In the genomic region with DNA sequence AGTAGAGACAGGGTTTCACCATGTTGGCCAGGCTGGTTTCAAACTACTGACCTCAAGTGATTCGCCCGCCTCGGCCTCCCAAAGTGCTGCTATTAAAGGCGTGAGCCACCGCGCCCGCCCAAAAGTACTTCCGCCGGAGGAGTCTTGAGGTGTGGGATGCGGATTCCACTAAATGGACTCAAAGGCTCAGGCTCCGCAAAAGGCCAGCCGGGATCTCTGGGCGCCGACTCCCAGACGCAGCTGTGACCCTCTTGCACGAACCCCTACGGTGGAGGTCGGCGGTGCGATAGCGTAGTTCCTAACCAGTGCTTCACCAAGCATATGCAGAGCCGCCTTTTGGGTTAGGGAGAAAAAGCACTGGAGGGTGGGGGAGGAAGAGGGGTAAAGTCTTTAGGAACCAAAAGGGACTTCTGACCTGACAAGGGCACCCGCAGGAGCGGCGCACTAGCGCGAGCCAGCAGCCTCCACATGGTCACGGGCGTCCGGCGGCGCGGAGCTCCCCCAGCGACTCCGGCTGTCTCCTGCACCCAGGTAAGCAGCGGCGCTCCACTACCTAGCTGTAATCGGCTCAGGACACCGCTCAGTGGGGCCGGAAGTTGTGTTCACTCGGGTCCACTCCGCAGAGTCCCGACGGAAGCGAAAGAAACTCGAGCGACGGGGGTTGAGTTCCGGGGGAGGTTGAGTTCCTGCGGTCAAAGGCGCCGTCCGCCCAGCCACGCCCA, we compare ENCODE assay signal across 1 cellular context.
A peak's percentile ranks its signal among the peaks of the same experiment; 100 is the strongest.
TF ChIP-seq lines count a peak whose summit lies in the region.

A gene (minus strand): TSS at position 590 of the 722 bp plus-strand sequence. CDS start 120 bp downstream, at position 470.

TF ChIP-seq in K562, 482 proteins besides CTCF, POLR2A, EP300 and RAD21 (continued from another document and continues in another):
- TF ChIP-seq XRCC4 (IDR thresholded peaks at IDR 0.05; ENCODE audit: extremely low read depth, insufficient read depth, insufficient read length): no peak
- no peak for TF ChIP-seq SRSF9 (IDR thresholded peaks at IDR 0.05; ENCODE audit: borderline replicate concordance, low read depth, low read length)
- TF ChIP-seq, protein P1, sequence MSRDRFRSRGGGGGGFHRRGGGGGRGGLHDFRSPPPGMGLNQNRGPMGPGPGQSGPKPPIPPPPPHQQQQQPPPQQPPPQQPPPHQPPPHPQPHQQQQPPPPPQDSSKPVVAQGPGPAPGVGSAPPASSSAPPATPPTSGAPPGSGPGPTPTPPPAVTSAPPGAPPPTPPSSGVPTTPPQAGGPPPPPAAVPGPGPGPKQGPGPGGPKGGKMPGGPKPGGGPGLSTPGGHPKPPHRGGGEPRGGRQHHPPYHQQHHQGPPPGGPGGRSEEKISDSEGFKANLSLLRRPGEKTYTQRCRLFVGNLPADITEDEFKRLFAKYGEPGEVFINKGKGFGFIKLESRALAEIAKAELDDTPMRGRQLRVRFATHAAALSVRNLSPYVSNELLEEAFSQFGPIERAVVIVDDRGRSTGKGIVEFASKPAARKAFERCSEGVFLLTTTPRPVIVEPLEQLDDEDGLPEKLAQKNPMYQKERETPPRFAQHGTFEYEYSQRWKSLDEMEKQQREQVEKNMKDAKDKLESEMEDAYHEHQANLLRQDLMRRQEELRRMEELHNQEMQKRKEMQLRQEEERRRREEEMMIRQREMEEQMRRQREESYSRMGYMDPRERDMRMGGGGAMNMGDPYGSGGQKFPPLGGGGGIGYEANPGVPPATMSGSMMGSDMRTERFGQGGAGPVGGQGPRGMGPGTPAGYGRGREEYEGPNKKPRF (IDR thresholded peaks at IDR 0.05; ENCODE audit: low read depth, low read length): no peak
- TF ChIP-seq PHTF2 (CRISPR knock-in tag; IDR thresholded peaks at IDR 0.05): peak; percentile 6; the same call in 1 of the 2 replicates
- TF ChIP-seq RFX5 (IDR thresholded peaks at IDR 0.05; ENCODE audit: low read depth, low read length): no peak
- TF ChIP-seq TRIM24 (IDR thresholded peaks at IDR 0.05): peak in 1 of 2 experiments; percentile 100; a peak in 2 of 4 replicates
- TF ChIP-seq, protein P2, sequence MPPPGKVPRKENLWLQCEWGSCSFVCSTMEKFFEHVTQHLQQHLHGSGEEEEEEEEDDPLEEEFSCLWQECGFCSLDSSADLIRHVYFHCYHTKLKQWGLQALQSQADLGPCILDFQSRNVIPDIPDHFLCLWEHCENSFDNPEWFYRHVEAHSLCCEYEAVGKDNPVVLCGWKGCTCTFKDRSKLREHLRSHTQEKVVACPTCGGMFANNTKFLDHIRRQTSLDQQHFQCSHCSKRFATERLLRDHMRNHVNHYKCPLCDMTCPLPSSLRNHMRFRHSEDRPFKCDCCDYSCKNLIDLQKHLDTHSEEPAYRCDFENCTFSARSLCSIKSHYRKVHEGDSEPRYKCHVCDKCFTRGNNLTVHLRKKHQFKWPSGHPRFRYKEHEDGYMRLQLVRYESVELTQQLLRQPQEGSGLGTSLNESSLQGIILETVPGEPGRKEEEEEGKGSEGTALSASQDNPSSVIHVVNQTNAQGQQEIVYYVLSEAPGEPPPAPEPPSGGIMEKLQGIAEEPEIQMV (tag; conservative IDR thresholded peaks at IDR 0.05; ENCODE audit: low read depth): peak; percentile 92
- no peak for TF ChIP-seq ZNF175 (CRISPR knock-in tag; IDR thresholded peaks at IDR 0.05; ENCODE audit: low read depth)
- no peak for TF ChIP-seq PPARD (CRISPR knock-in tag; IDR thresholded peaks at IDR 0.05)
- no peak for TF ChIP-seq RAD51 (IDR thresholded peaks at IDR 0.05; ENCODE audit: borderline replicate concordance, low read depth)
- TF ChIP-seq, protein P3, sequence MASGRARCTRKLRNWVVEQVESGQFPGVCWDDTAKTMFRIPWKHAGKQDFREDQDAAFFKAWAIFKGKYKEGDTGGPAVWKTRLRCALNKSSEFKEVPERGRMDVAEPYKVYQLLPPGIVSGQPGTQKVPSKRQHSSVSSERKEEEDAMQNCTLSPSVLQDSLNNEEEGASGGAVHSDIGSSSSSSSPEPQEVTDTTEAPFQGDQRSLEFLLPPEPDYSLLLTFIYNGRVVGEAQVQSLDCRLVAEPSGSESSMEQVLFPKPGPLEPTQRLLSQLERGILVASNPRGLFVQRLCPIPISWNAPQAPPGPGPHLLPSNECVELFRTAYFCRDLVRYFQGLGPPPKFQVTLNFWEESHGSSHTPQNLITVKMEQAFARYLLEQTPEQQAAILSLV (tag; IDR thresholded peaks at IDR 0.05): no peak
- TF ChIP-seq, protein P4, sequence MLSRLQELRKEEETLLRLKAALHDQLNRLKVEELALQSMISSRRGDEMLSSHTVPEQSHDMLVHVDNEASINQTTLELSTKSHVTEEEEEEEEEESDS (CRISPR knock-in tag; IDR thresholded peaks at IDR 0.05): no peak
- no peak for TF ChIP-seq DACH1 (IDR thresholded peaks at IDR 0.05; ENCODE audit: partially characterized antibody)
- TF ChIP-seq, protein P5, sequence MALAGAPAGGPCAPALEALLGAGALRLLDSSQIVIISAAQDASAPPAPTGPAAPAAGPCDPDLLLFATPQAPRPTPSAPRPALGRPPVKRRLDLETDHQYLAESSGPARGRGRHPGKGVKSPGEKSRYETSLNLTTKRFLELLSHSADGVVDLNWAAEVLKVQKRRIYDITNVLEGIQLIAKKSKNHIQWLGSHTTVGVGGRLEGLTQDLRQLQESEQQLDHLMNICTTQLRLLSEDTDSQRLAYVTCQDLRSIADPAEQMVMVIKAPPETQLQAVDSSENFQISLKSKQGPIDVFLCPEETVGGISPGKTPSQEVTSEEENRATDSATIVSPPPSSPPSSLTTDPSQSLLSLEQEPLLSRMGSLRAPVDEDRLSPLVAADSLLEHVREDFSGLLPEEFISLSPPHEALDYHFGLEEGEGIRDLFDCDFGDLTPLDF (CRISPR knock-in tag; IDR thresholded peaks at IDR 0.05): peak; percentile 65; the same call in 1 of the 2 replicates
- no peak for TF ChIP-seq KAT2B (IDR thresholded peaks at IDR 0.05; ENCODE audit: low read depth, low read length)
- TF ChIP-seq NR4A1 (CRISPR knock-in tag; IDR thresholded peaks at IDR 0.05): no peak
- peak; percentile 52; the same call in 1 of the 2 replicates for TF ChIP-seq NR4A1 (tag; IDR thresholded peaks at IDR 0.05)
- no peak for TF ChIP-seq SPI1 (IDR thresholded peaks at IDR 0.05; ENCODE audit: borderline replicate concordance, low read depth, low read length)
- TF ChIP-seq, protein P6, sequence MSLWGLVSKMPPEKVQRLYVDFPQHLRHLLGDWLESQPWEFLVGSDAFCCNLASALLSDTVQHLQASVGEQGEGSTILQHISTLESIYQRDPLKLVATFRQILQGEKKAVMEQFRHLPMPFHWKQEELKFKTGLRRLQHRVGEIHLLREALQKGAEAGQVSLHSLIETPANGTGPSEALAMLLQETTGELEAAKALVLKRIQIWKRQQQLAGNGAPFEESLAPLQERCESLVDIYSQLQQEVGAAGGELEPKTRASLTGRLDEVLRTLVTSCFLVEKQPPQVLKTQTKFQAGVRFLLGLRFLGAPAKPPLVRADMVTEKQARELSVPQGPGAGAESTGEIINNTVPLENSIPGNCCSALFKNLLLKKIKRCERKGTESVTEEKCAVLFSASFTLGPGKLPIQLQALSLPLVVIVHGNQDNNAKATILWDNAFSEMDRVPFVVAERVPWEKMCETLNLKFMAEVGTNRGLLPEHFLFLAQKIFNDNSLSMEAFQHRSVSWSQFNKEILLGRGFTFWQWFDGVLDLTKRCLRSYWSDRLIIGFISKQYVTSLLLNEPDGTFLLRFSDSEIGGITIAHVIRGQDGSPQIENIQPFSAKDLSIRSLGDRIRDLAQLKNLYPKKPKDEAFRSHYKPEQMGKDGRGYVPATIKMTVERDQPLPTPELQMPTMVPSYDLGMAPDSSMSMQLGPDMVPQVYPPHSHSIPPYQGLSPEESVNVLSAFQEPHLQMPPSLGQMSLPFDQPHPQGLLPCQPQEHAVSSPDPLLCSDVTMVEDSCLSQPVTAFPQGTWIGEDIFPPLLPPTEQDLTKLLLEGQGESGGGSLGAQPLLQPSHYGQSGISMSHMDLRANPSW (CRISPR knock-in tag; IDR thresholded peaks at IDR 0.05): no peak
- no peak for TF ChIP-seq HNRNPL (IDR thresholded peaks at IDR 0.05; ENCODE audit: low read depth, low read length)
- 0 out of 2 replicates have a peak, but pooled peaks have one; percentile 17 for TF ChIP-seq PHB (CRISPR knock-in tag; IDR thresholded peaks at IDR 0.05)
- TF ChIP-seq, protein P7, sequence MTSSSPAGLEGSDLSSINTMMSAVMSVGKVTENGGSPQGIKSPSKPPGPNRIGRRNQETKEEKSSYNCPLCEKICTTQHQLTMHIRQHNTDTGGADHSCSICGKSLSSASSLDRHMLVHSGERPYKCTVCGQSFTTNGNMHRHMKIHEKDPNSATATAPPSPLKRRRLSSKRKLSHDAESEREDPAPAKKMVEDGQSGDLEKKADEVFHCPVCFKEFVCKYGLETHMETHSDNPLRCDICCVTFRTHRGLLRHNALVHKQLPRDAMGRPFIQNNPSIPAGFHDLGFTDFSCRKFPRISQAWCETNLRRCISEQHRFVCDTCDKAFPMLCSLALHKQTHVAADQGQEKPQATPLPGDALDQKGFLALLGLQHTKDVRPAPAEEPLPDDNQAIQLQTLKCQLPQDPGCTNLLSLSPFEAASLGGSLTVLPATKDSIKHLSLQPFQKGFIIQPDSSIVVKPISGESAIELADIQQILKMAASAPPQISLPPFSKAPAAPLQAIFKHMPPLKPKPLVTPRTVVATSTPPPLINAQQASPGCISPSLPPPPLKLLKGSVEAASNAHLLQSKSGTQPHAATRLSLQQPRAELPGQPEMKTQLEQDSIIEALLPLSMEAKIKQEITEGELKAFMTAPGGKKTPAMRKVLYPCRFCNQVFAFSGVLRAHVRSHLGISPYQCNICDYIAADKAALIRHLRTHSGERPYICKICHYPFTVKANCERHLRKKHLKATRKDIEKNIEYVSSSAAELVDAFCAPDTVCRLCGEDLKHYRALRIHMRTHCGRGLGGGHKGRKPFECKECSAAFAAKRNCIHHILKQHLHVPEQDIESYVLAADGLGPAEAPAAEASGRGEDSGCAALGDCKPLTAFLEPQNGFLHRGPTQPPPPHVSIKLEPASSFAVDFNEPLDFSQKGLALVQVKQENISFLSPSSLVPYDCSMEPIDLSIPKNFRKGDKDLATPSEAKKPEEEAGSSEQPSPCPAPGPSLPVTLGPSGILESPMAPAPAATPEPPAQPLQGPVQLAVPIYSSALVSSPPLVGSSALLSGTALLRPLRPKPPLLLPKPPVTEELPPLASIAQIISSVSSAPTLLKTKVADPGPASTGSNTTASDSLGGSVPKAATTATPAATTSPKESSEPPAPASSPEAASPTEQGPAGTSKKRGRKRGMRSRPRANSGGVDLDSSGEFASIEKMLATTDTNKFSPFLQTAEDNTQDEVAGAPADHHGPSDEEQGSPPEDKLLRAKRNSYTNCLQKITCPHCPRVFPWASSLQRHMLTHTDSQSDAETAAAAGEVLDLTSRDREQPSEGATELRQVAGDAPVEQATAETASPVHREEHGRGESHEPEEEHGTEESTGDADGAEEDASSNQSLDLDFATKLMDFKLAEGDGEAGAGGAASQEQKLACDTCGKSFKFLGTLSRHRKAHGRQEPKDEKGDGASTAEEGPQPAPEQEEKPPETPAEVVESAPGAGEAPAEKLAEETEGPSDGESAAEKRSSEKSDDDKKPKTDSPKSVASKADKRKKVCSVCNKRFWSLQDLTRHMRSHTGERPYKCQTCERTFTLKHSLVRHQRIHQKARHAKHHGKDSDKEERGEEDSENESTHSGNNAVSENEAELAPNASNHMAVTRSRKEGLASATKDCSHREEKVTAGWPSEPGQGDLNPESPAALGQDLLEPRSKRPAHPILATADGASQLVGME (CRISPR knock-in tag; IDR thresholded peaks at IDR 0.05): no peak
- TF ChIP-seq ZNF197 (CRISPR knock-in tag; IDR thresholded peaks at IDR 0.05; ENCODE audit: low read depth): peak; percentile 82; the same call in 1 of the 2 replicates
- peak; percentile 70 for TF ChIP-seq PML (IDR thresholded peaks at IDR 0.05; ENCODE audit: low read length)
- TF ChIP-seq ZNF551 (CRISPR knock-in tag; IDR thresholded peaks at IDR 0.05): no peak
- no peak for TF ChIP-seq NELFE (IDR thresholded peaks at IDR 0.05; ENCODE audit: insufficient read depth, insufficient read length)
- TF ChIP-seq HNRNPK (IDR thresholded peaks at IDR 0.05; ENCODE audit: low read depth, low read length, poor library complexity, severe bottlenecking): no peak
- TF ChIP-seq HDAC8 (tag; IDR thresholded peaks at IDR 0.05): peak; percentile 32; the same call in 1 of the 2 replicates
- TF ChIP-seq FUS (optimal IDR thresholded peaks at IDR 0.05; ENCODE audit: low read depth, low read length): no peak
- TF ChIP-seq NR2C1 (IDR thresholded peaks at IDR 0.05): peak; percentile 76
- TF ChIP-seq NR2C1 (tag; IDR thresholded peaks at IDR 0.05): peak; percentile 88
- no peak for TF ChIP-seq FOS (IDR thresholded peaks at IDR 0.05; ENCODE audit: extremely low read depth, insufficient read length)
- TF ChIP-seq, protein P8, sequence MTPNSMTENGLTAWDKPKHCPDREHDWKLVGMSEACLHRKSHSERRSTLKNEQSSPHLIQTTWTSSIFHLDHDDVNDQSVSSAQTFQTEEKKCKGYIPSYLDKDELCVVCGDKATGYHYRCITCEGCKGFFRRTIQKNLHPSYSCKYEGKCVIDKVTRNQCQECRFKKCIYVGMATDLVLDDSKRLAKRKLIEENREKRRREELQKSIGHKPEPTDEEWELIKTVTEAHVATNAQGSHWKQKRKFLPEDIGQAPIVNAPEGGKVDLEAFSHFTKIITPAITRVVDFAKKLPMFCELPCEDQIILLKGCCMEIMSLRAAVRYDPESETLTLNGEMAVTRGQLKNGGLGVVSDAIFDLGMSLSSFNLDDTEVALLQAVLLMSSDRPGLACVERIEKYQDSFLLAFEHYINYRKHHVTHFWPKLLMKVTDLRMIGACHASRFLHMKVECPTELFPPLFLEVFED (CRISPR knock-in tag; conservative IDR thresholded peaks at IDR 0.05): no peak
- TF ChIP-seq HNRNPH1 (optimal IDR thresholded peaks at IDR 0.05; ENCODE audit: low read depth, low read length): no peak
- TF ChIP-seq RBM25 (IDR thresholded peaks at IDR 0.05; ENCODE audit: low read depth, low read length, severe bottlenecking): no peak
- TF ChIP-seq, protein P9, sequence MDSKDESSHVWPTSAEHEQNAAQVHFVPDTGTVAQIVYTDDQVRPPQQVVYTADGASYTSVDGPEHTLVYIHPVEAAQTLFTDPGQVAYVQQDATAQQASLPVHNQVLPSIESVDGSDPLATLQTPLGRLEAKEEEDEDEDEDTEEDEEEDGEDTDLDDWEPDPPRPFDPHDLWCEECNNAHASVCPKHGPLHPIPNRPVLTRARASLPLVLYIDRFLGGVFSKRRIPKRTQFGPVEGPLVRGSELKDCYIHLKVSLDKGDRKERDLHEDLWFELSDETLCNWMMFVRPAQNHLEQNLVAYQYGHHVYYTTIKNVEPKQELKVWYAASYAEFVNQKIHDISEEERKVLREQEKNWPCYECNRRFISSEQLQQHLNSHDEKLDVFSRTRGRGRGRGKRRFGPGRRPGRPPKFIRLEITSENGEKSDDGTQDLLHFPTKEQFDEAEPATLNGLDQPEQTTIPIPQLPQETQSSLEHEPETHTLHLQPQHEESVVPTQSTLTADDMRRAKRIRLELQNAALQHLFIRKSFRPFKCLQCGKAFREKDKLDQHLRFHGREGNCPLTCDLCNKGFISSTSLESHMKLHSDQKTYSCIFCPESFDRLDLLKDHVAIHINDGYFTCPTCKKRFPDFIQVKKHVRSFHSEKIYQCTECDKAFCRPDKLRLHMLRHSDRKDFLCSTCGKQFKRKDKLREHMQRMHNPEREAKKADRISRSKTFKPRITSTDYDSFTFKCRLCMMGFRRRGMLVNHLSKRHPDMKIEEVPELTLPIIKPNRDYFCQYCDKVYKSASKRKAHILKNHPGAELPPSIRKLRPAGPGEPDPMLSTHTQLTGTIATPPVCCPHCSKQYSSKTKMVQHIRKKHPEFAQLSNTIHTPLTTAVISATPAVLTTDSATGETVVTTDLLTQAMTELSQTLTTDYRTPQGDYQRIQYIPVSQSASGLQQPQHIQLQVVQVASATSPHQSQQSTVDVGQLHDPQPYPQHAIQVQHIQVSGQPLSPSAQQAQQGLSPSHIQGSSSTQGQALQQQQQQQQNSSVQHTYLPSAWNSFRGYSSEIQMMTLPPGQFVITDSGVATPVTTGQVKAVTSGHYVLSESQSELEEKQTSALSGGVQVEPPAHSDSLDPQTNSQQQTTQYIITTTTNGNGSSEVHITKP (IDR thresholded peaks at IDR 0.05; ENCODE audit: partially characterized antibody): no peak
- TF ChIP-seq ZNF780A (CRISPR knock-in tag; IDR thresholded peaks at IDR 0.05): no peak
- no peak for TF ChIP-seq ZNF79 (CRISPR knock-in tag; IDR thresholded peaks at IDR 0.05; ENCODE audit: low read depth)
